ENCODE assay signal across 28 cellular contexts in the genomic region with DNA sequence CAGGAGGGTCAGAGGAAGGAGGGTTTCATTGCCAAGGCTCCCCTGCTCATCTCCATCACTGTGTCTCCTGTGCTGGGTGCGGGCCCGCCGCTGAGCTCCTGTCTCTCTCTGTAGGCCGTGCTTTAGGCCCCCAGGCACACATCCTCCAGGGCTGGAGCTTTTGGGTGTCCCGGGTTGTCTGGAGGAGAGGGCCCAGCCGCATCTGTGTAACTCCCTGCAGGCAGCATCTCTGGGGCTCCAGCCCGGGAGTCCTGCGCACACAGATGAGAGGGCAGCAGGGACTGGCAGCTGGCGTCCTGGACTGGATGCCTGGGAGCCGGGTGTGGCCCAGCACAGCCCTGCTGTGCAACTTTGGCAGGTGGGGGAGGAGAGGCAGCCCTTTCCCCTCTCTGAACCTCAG.
"Had no signal": no experiment of that assay in that cellular context is flagged by ENCODE, and none has a peak within 500 bp of the region (broad histone marks: within the 10 kb centered on the region; RNA-seq: fewer than 3 reads in every experiment).

No MANE protein-coding gene starts in this region.

- H3K4me3 ChIP-seq: ascending aorta, body of pancreas, MG63, SK-N-MC had no signal

- H3K27ac Mint-ChIP-seq: activated B cell treated with CpG ODN at 0.5 μM for 24 hours; activated CD4-positive, alpha-beta memory T cell treated with anti-CD3 and anti-CD28 coated beads for 36 hours; activated CD4-positive, alpha-beta T cell treated with anti-CD3 and anti-CD28 coated beads, Interleukin-2, amount 10 ng/mL, durations not matched to agents 7 days and 5 days; activated naive CD4-positive, alpha-beta T cell treated with anti-CD3 and anti-CD28 coated beads, Interleukin-2, amount 10 ng/mL, durations not matched to agents 7 days and 5 days; T-cell had no signal

- H3K9me3 Mint-ChIP-seq: activated B cell treated with CpG ODN at 0.5 μM for 24 hours; activated CD4-positive, alpha-beta memory T cell treated with anti-CD3 and anti-CD28 coated beads for 36 hours; activated CD4-positive, alpha-beta T cell treated with anti-CD3 and anti-CD28 coated beads, Interleukin-2, amount 10 ng/mL, durations not matched to agents 7 days and 5 days; activated naive CD4-positive, alpha-beta T cell treated with anti-CD3 and anti-CD28 coated beads, Interleukin-2, amount 10 ng/mL, durations not matched to agents 7 days and 5 days; activated T-cell treated with anti-CD3 and anti-CD28 coated beads, Interleukin-2, amount 50 U/mL, for 4 hours; central memory CD8-positive, alpha-beta T cell; T-cell had no signal

- H3K4me1 Mint-ChIP-seq: activated B cell treated with CpG ODN at 0.5 μM for 24 hours; central memory CD8-positive, alpha-beta T cell; T-cell had no signal

- H3K9me3 ChIP-seq: ascending aorta, body of pancreas, MG63 had no signal

- FAIRE-seq: TTC549 had no signal

- H3K27ac ChIP-seq: ascending aorta, body of pancreas, SK-N-MC had no signal

- DNase-seq: activated B cell treated with CpG ODN at 0.5 μM for 24 hours; activated CD4-positive, alpha-beta memory T cell treated with anti-CD3 and anti-CD28 coated beads for 36 hours; activated CD4-positive, alpha-beta T cell treated with anti-CD3 and anti-CD28 coated beads for 1 hour; activated CD4-positive, alpha-beta T cell treated with anti-CD3 and anti-CD28 coated beads, Interleukin-2, amount 10 ng/mL, durations not matched to agents 7 days and 5 days; activated CD8-positive, alpha-beta memory T cell treated with anti-CD3 and anti-CD28 coated beads for 24 hours; activated gamma-delta T cell; activated naive CD4-positive, alpha-beta T cell treated with anti-CD3 and anti-CD28 coated beads, Interleukin-2, amount 10 ng/mL, durations not matched to agents 7 days and 5 days; activated T-cell treated with anti-CD3 and anti-CD28 coated beads, Interleukin-2, amount 50 U/mL, for 4 hours; amniotic stem cell; body of pancreas; MG63; MV-4-11; NCI-H1105; NCI-H1436; NCI-H187 treated with DMSO at 0.1 percent for 48 hours; NCI-H2081 treated with DMSO at 0.1 percent for 48 hours; NCI-H226; NCI-H69; NK-92 treated with Interleukin-12 subunit alpha and Interleukin-12 subunit beta, amount 100 ng/mL, for 24 hours; PC-3; T-cell; T-helper 2 cell; T1000 had no signal

- ATAC-seq: activated T-cell treated with anti-CD3 and anti-CD28 coated beads, Interleukin-2, amount 50 U/mL, for 4 hours; body of pancreas; PC-3; Right ventricle myocardium inferior; T-cell had no signal

- H3K27me3 Mint-ChIP-seq: activated B cell treated with CpG ODN at 0.5 μM for 24 hours; activated CD4-positive, alpha-beta memory T cell treated with anti-CD3 and anti-CD28 coated beads for 36 hours; activated CD4-positive, alpha-beta T cell treated with anti-CD3 and anti-CD28 coated beads, Interleukin-2, amount 10 ng/mL, durations not matched to agents 7 days and 5 days; activated naive CD4-positive, alpha-beta T cell treated with anti-CD3 and anti-CD28 coated beads, Interleukin-2, amount 10 ng/mL, durations not matched to agents 7 days and 5 days; central memory CD8-positive, alpha-beta T cell; T-cell had no signal

- H3K4me3 Mint-ChIP-seq: activated B cell treated with CpG ODN at 0.5 μM for 24 hours; activated CD4-positive, alpha-beta memory T cell treated with anti-CD3 and anti-CD28 coated beads for 36 hours; activated CD4-positive, alpha-beta T cell treated with anti-CD3 and anti-CD28 coated beads, Interleukin-2, amount 10 ng/mL, durations not matched to agents 7 days and 5 days; activated naive CD4-positive, alpha-beta T cell treated with anti-CD3 and anti-CD28 coated beads, Interleukin-2, amount 10 ng/mL, durations not matched to agents 7 days and 5 days; activated T-cell treated with anti-CD3 and anti-CD28 coated beads, Interleukin-2, amount 50 U/mL, for 4 hours; central memory CD8-positive, alpha-beta T cell; T-cell had no signal
